Comparison of ENCODE assay signal across 21 cellular contexts in genomic region chr22:25729595-25729994, GRCh38. TPM values are rescaled to one million over a fixed set of nuclear protein-coding genes. Genes with fewer than 3 reads are reported as not detected.
DNase-seq lines count a peak whose midpoint lies in the region; ATAC-seq and TF ChIP-seq lines count a peak whose summit lies in the region.
"Had no signal": no experiment of that assay in that cellular context is flagged by ENCODE, and none has a peak within 500 bp of the region (broad histone marks: within the 10 kb centered on the region; RNA-seq: fewer than 3 reads in every experiment).

No MANE protein-coding gene starts in this region.

- H3K9ac ChIP-seq in mesendoderm (ENCODE audit: low read length): no peak overlapping the region

- no peaks in the 10 kb centered on the region for H3K27me3 ChIP-seq in mesendoderm (ENCODE audit: insufficient read depth, low read length, poor library complexity)
- H3K27me3 ChIP-seq in aorta (ENCODE audit: control insufficient read depth in 1 of 2, insufficient read depth in 2 of 2, low read length in 1 of 2): no peaks in the 10 kb centered on the region

- H3K4me3 Mint-ChIP-seq in activated CD8-positive, alpha-beta T cell treated with anti-CD3 and anti-CD28 coated beads, Interleukin-2, amount 10 ng/mL, durations not matched to agents 7 days and 5 days: no peak overlapping the region
- H3K4me3 Mint-ChIP-seq in activated CD8-positive, alpha-beta T cell treated with anti-CD3 and anti-CD28 coated beads for 36 hours: no peak overlapping the region
- no peak overlapping the region for H3K4me3 Mint-ChIP-seq in stimulated activated naive B cell treated with anti-CD40 and anti-IgM and Interleukin-4, amounts not matched to agents 10 μg/mL and 1 μg/mL and 100 μg/mL, for 72 hours
- H3K4me3 Mint-ChIP-seq: CD8-positive, alpha-beta T cell had no signal

- H3K36me3 ChIP-seq in KOPT-K1 (ENCODE audit: insufficient read depth, low read length): peaks cover 34% of the 10 kb centered on the region
- H3K36me3 ChIP-seq in mesendoderm (ENCODE audit: control insufficient read depth, insufficient read depth, low read length): no peaks in the 10 kb centered on the region
- H3K36me3 ChIP-seq in aorta (ENCODE audit: control insufficient read depth in 1 of 2, insufficient read depth in 2 of 2, low read length in 1 of 2): no peaks in the 10 kb centered on the region

- intact Hi-C loops in activated CD8-positive, alpha-beta T cell treated with anti-CD3 and anti-CD28 coated beads for 36 hours (cut with micrococcal nuclease): no loop called here
- intact Hi-C loops in aorta (cut with DNase I): no loop called here

- no peaks in the 10 kb centered on the region for H3K79me1 ChIP-seq in mesendoderm (ENCODE audit: low read length)

- no peak overlapping the region for H2BK5ac ChIP-seq in mesendoderm (ENCODE audit: low read length)

- H3K79me2 ChIP-seq in mesendoderm (ENCODE audit: control insufficient read depth, insufficient read depth, low read length): no peaks in the 10 kb centered on the region

- peak overlapping the region; percentile 99 for H3K27ac ChIP-seq in KOPT-K1 (ENCODE audit: low read depth, low read length, poor library complexity, severe bottlenecking)
- H3K27ac ChIP-seq in mesendoderm (ENCODE audit: low read depth, low read length): no peak overlapping the region
- no peak overlapping the region for H3K27ac ChIP-seq in aorta (ENCODE audit: low read depth in 1 of 2, low read length in 2 of 2)

- H3K27ac Mint-ChIP-seq in activated CD8-positive, alpha-beta T cell treated with anti-CD3 and anti-CD28 coated beads, Interleukin-2, amount 10 ng/mL, durations not matched to agents 7 days and 5 days: peak overlapping the region; percentile 46
- no peak overlapping the region for H3K27ac Mint-ChIP-seq in activated CD8-positive, alpha-beta T cell treated with anti-CD3 and anti-CD28 coated beads for 36 hours
- peak overlapping the region; percentile 59 for H3K27ac Mint-ChIP-seq in stimulated activated naive B cell treated with anti-CD40 and anti-IgM and Interleukin-4, amounts not matched to agents 10 μg/mL and 1 μg/mL and 100 μg/mL, for 72 hours
- H3K27ac Mint-ChIP-seq: CD8-positive, alpha-beta T cell had no signal

- H3K9me3 Mint-ChIP-seq in activated CD8-positive, alpha-beta T cell treated with anti-CD3 and anti-CD28 coated beads, Interleukin-2, amount 10 ng/mL, durations not matched to agents 7 days and 5 days (ENCODE audit: insufficient read depth): peaks cover 12% of the 10 kb centered on the region
- H3K9me3 Mint-ChIP-seq in activated CD8-positive, alpha-beta T cell treated with anti-CD3 and anti-CD28 coated beads for 36 hours: no peaks in the 10 kb centered on the region
- H3K9me3 Mint-ChIP-seq in stimulated activated naive B cell treated with anti-CD40 and anti-IgM and Interleukin-4, amounts not matched to agents 10 μg/mL and 1 μg/mL and 100 μg/mL, for 72 hours: no peaks in the 10 kb centered on the region
- H3K9me3 Mint-ChIP-seq: CD8-positive, alpha-beta T cell had no signal

- no peak overlapping the region for H4K8ac ChIP-seq in mesendoderm (ENCODE audit: low read depth, low read length)

- H3K23ac ChIP-seq in mesendoderm (ENCODE audit: low read length): no peak overlapping the region

- H3K4me1 ChIP-seq in mesendoderm (ENCODE audit: control insufficient read depth, low read depth, low read length) (no peaks in the 10 kb centered on the region), aorta (ENCODE audit: control insufficient read depth in 1 of 2, insufficient read depth in 2 of 2, low read length in 2 of 2) (no peaks in the 10 kb centered on the region)

- H4K5ac ChIP-seq in mesendoderm (ENCODE audit: low read length): no peak overlapping the region

- peaks cover 19% of the 10 kb centered on the region for H3K9me3 ChIP-seq in KOPT-K1 (ENCODE audit: insufficient read depth, low read length, poor library complexity, severe bottlenecking)
- no peaks in the 10 kb centered on the region for H3K9me3 ChIP-seq in aorta (ENCODE audit: control insufficient read depth, low read length)

- CTCF ChIA-PET in activated CD8-positive, alpha-beta T cell treated with anti-CD3 and anti-CD28 coated beads, Interleukin-2, amount 10 ng/mL, durations not matched to agents 7 days and 5 days (lab: Charles Lee): interaction anchor here (1.1 to 2.6 kb wide), 2 partner anchors 20 to 44 kb away, joined by 3 to 9 read pairs; no protein-coding TSS in a partner anchor
- CTCF ChIA-PET in activated CD8-positive, alpha-beta T cell treated with anti-CD3 and anti-CD28 coated beads for 36 hours (lab: Charles Lee): interaction anchor here (1.2 kb wide), 1 partner anchor 43 kb away, joined by 4 read pairs; no protein-coding TSS in a partner anchor

- H3K27me3 Mint-ChIP-seq in activated CD8-positive, alpha-beta T cell treated with anti-CD3 and anti-CD28 coated beads, Interleukin-2, amount 10 ng/mL, durations not matched to agents 7 days and 5 days (ENCODE audit: low read depth): no peaks in the 10 kb centered on the region
- peaks cover 1% of the 10 kb centered on the region for H3K27me3 Mint-ChIP-seq in activated CD8-positive, alpha-beta T cell treated with anti-CD3 and anti-CD28 coated beads for 36 hours
- no peaks in the 10 kb centered on the region for H3K27me3 Mint-ChIP-seq in stimulated activated naive B cell treated with anti-CD40 and anti-IgM and Interleukin-4, amounts not matched to agents 10 μg/mL and 1 μg/mL and 100 μg/mL, for 72 hours

- DNase-seq in activated CD8-positive, alpha-beta T cell treated with anti-CD3 and anti-CD28 coated beads, Interleukin-2, amount 10 ng/mL, durations not matched to agents 7 days and 5 days: no peak
- DNase-seq in activated CD8-positive, alpha-beta T cell treated with anti-CD3 and anti-CD28 coated beads for 36 hours: no peak
- peak; percentile 41 for DNase-seq in islet precursor cell
- DNase-seq in stimulated activated naive B cell treated with anti-CD40 and anti-IgM and Interleukin-4, amounts not matched to agents 10 μg/mL and 1 μg/mL and 100 μg/mL, for 72 hours: no peak
- no peak for DNase-seq in NCI-H1930 (lab: John Stamatoyannopoulos, UW)
- no peak for DNase-seq in mesendoderm
- DNase-seq in aorta: no peak
- DNase-seq: 8988T; Calu3; CD8-positive, alpha-beta T cell; H7; NCI-H1105 treated with DMSO at 0.1 percent for 48 hours; NCI-H1694 treated with DMSO at 0.1 percent for 48 hours; NCI-H2107; NCI-H510A; NCI-H774 had no signal

- TF ChIP-seq CTCF in activated CD8-positive, alpha-beta T cell treated with anti-CD3 and anti-CD28 coated beads for 36 hours (IDR thresholded peaks at IDR 0.05): no peak

- no peak overlapping the region for H3K4me2 ChIP-seq in mesendoderm (ENCODE audit: low read length)

- no CpG with 5 or more reads among the region's 6 CpGs for WGBS in mesendoderm (ENCODE audit: extremely low coverage, insufficient coverage, low lambda C conversion rate)
- WGBS in aorta, 2 donors: 86 to 89% methylated on average over 6 of the region's 6 CpGs

- no peak overlapping the region for H3K4me3 ChIP-seq in mesendoderm (ENCODE audit: low read length)
- no peak overlapping the region for H3K4me3 ChIP-seq in aorta (ENCODE audit: low read length in 2 of 2)

- H2AK5ac ChIP-seq in mesendoderm (ENCODE audit: low read length): no peak overlapping the region

- POLR2A ChIA-PET in activated CD8-positive, alpha-beta T cell treated with anti-CD3 and anti-CD28 coated beads, Interleukin-2, amount 10 ng/mL, durations not matched to agents 7 days and 5 days (lab: Charles Lee): no interaction called here
- POLR2A ChIA-PET in activated CD8-positive, alpha-beta T cell treated with anti-CD3 and anti-CD28 coated beads for 36 hours (lab: Charles Lee): no interaction called here

- no peak overlapping the region for H2BK15ac ChIP-seq in mesendoderm (replicated peaks; ENCODE audit: low read depth)

- H2BK120ac ChIP-seq in mesendoderm (ENCODE audit: low read depth, low read length): no peak overlapping the region

- no peak overlapping the region for H3K4ac ChIP-seq in mesendoderm (ENCODE audit: low read depth, low read length)

- H3K36me3 Mint-ChIP-seq in activated CD8-positive, alpha-beta T cell treated with anti-CD3 and anti-CD28 coated beads, Interleukin-2, amount 10 ng/mL, durations not matched to agents 7 days and 5 days (ENCODE audit: low read depth): peaks cover 43% of the 10 kb centered on the region
- peaks cover 5% of the 10 kb centered on the region for H3K36me3 Mint-ChIP-seq in activated CD8-positive, alpha-beta T cell treated with anti-CD3 and anti-CD28 coated beads for 36 hours (ENCODE audit: low read depth)
- H3K36me3 Mint-ChIP-seq in stimulated activated naive B cell treated with anti-CD40 and anti-IgM and Interleukin-4, amounts not matched to agents 10 μg/mL and 1 μg/mL and 100 μg/mL, for 72 hours: peaks cover 10 to 24% of the 10 kb centered on the region in 2 donors
- H3K36me3 Mint-ChIP-seq: CD8-positive, alpha-beta T cell had no signal

- no peak overlapping the region for H3K18ac ChIP-seq in mesendoderm (ENCODE audit: low read length)

- peaks cover 29% of the 10 kb centered on the region for H3K4me1 Mint-ChIP-seq in activated CD8-positive, alpha-beta T cell treated with anti-CD3 and anti-CD28 coated beads, Interleukin-2, amount 10 ng/mL, durations not matched to agents 7 days and 5 days (ENCODE audit: low read depth)
- H3K4me1 Mint-ChIP-seq in activated CD8-positive, alpha-beta T cell treated with anti-CD3 and anti-CD28 coated beads for 36 hours (ENCODE audit: low read depth): peaks cover 20% of the 10 kb centered on the region
- peaks cover 13 to 17% of the 10 kb centered on the region in 2 donors for H3K4me1 Mint-ChIP-seq in stimulated activated naive B cell treated with anti-CD40 and anti-IgM and Interleukin-4, amounts not matched to agents 10 μg/mL and 1 μg/mL and 100 μg/mL, for 72 hours

- H3K56ac ChIP-seq in mesendoderm (ENCODE audit: low read length): no peak overlapping the region

- no peak for ATAC-seq in activated CD8-positive, alpha-beta T cell treated with anti-CD3 and anti-CD28 coated beads, Interleukin-2, amount 10 ng/mL, durations not matched to agents 7 days and 5 days
- ATAC-seq in activated CD8-positive, alpha-beta T cell treated with anti-CD3 and anti-CD28 coated beads for 36 hours: no peak
- peak; percentile 57 to 76 for ATAC-seq in stimulated activated naive B cell treated with anti-CD40 and anti-IgM and Interleukin-4, amounts not matched to agents 10 μg/mL and 1 μg/mL and 100 μg/mL, for 72 hours (replicated peaks)
- no peak for ATAC-seq in aorta (ENCODE audit: low FRiP score)
- ATAC-seq: CD8-positive, alpha-beta T cell; Right ventricle myocardium inferior had no signal

RNA-seq across cellular contexts. Expression of gene MYO18B, which starts 12.4 kb away (rescaled TPM):
- total RNA-seq in activated CD8-positive, alpha-beta T cell treated with anti-CD3 and anti-CD28 coated beads, Interleukin-2, amount 10 ng/mL, durations not matched to agents 7 days and 5 days: 1 to 10 TPM; 1.2 TPM
- total RNA-seq in activated CD8-positive, alpha-beta T cell treated with anti-CD3 and anti-CD28 coated beads for 36 hours: 1 to 10 TPM; 1.6 to 1.8 TPM
- polyA plus RNA-seq in mesendoderm (2013, experiment 1 of 2): 0.18 TPM
- 0.13 TPM for polyA plus RNA-seq in mesendoderm (2013, experiment 2 of 2)
- total RNA-seq in aorta: 10 to 100 TPM; 19.9 to 31.6 TPM
- polyA plus RNA-seq in aorta: 10 to 100 TPM; 10.1 to 24.3 TPM
- total RNA-seq: OCI-LY7, SK-MEL-5 had no signal
- polyA plus RNA-seq: AG04450 had no signal

Comparison
In these comparisons a context has a peak if more than half of its experiments do, and no peak if none do; other contexts are left out.
1. ATAC-seq: peak in stimulated activated naive B cell treated with anti-CD40 and anti-IgM and Interleukin-4, amounts not matched to agents 10 μg/mL and 1 μg/mL and 100 μg/mL, for 72 hours (2 of 2); none in activated CD8-positive, alpha-beta T cell treated with anti-CD3 and anti-CD28 coated beads, Interleukin-2, amount 10 ng/mL, durations not matched to agents 7 days and 5 days (single experiment), activated CD8-positive, alpha-beta T cell treated with anti-CD3 and anti-CD28 coated beads for 36 hours (single experiment) and aorta (single experiment).
2. RNA of gene MYO18B, which starts 12.4 kb away (total RNA-seq): 19.9 to 31.6 TPM in aorta; 1.6 to 1.8 TPM in activated CD8-positive, alpha-beta T cell treated with anti-CD3 and anti-CD28 coated beads for 36 hours and 1.2 TPM in activated CD8-positive, alpha-beta T cell treated with anti-CD3 and anti-CD28 coated beads, Interleukin-2, amount 10 ng/mL, durations not matched to agents 7 days and 5 days; every median in the first group is over 4 times any median in the second.